ENCODE assay signal across 8 cellular contexts in the genomic region with DNA sequence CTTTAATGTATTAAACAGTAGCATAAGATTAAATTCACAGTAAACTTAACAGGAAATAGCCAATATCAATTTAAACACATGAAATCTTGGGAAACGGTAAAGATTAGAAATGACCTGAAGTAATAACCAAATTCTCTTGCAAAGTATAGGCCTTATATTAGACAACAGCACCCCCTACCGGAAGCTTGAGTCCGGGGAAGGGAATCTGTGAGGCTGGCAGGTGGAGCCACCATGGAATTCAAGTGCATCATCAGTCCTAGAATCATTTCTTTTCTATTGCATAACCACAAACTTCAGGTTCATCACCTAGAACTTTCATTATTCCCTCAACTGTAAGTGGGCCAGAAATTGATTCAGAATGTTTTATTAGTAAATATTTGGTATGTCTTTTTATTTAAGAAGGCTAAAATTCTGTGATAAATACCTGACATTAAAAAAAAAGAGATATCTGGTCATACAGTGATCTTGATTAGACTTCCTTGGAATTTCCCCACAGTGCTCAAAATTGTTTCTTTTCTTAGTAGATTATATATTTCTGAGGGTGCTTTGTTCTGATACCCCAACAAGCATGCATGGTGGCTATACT. TPM values are rescaled to one million over a fixed set of nuclear protein-coding genes. Genes with fewer than 3 reads are reported as not detected.
DNase-seq lines count a peak whose midpoint lies in the region; ATAC-seq, FAIRE-seq and TF ChIP-seq lines count a peak whose summit lies in the region.

No MANE protein-coding gene starts in this region.

- TF ChIP-seq CTCF in AG10803 (conservative IDR thresholded peaks at IDR 0.05; ENCODE audit: low read length) (peak; percentile 94), foreskin fibroblast (IDR thresholded peaks at IDR 0.05; ENCODE audit: low read depth, low read length) (peak; percentile 86), omental fat pad (IDR thresholded peaks at IDR 0.05) (peak in 1 of 3 donors; percentile 38), thyroid gland (IDR thresholded peaks at IDR 0.05) (peak in 5 of 6 experiments; percentile 26 to 82 (median 71))

- intact Hi-C loops in activated T-helper 2 cell treated with anti-CD3 and anti-CD28 coated beads, Interferon-gamma antibody, Interleukin-2, Interleukin-4, amounts not matched to agents 10 μg/mL and 5 μg/mL and 100 μg/mL, durations not matched to agents 14 hours and 24 hours and 36 hours (cut with micrococcal nuclease) = loop anchor here (1.0 kb wide), 1 partner anchor 826 kb away; no protein-coding TSS in a partner anchor
- intact Hi-C loops in thyroid gland (cut with DNase I) = loop anchor here (5.0 kb wide), 1 partner anchor 830 kb away; no protein-coding TSS in a partner anchor

- H3K4me3 Mint-ChIP-seq in activated T-helper 2 cell treated with anti-CD3 and anti-CD28 coated beads, Interferon-gamma antibody, Interleukin-2, Interleukin-4, amounts not matched to agents 10 μg/mL and 5 μg/mL and 100 μg/mL, durations not matched to agents 14 hours and 24 hours and 36 hours (ENCODE audit: low read depth) = no peak overlapping the region

- DNase-seq in AG10803 (ENCODE audit: low read depth) (peak; percentile 73), GM19239 (ENCODE audit: insufficient read length, low spot score) (peak; percentile 43), LHCN-M2 (ENCODE audit: low read depth) (peak; percentile 69), RPMI7951 (ENCODE audit: low read depth) (peak; percentile 61), foreskin fibroblast (peak; percentile 56 to 88), omental fat pad (ENCODE audit: low spot score) (peak; percentile 66), thyroid gland (peak; percentile 68 to 78)
- peak; percentile 38 for DNase-seq in activated T-helper 2 cell treated with anti-CD3 and anti-CD28 coated beads, Interferon-gamma antibody, Interleukin-2, Interleukin-4, amounts not matched to agents 10 μg/mL and 5 μg/mL and 100 μg/mL, durations not matched to agents 14 hours and 24 hours and 36 hours (ENCODE audit: low spot score)

- no peak for TF ChIP-seq POLR2A in thyroid gland (IDR thresholded peaks at IDR 0.05)

- peaks cover 5% of the 10 kb centered on the region for H3K9me3 Mint-ChIP-seq in activated T-helper 2 cell treated with anti-CD3 and anti-CD28 coated beads, Interferon-gamma antibody, Interleukin-2, Interleukin-4, amounts not matched to agents 10 μg/mL and 5 μg/mL and 100 μg/mL, durations not matched to agents 14 hours and 24 hours and 36 hours

- no peaks in the 10 kb centered on the region for H3K36me3 ChIP-seq in thyroid gland

- no peaks in the 10 kb centered on the region for H3K4me1 ChIP-seq in thyroid gland

- H3K4me1 Mint-ChIP-seq in activated T-helper 2 cell treated with anti-CD3 and anti-CD28 coated beads, Interferon-gamma antibody, Interleukin-2, Interleukin-4, amounts not matched to agents 10 μg/mL and 5 μg/mL and 100 μg/mL, durations not matched to agents 14 hours and 24 hours and 36 hours (ENCODE audit: low read depth) = peaks cover 3% of the 10 kb centered on the region

- no peak for ATAC-seq in omental fat pad (ENCODE audit: low FRiP score)

- no peaks in the 10 kb centered on the region for H3K36me3 Mint-ChIP-seq in activated T-helper 2 cell treated with anti-CD3 and anti-CD28 coated beads, Interferon-gamma antibody, Interleukin-2, Interleukin-4, amounts not matched to agents 10 μg/mL and 5 μg/mL and 100 μg/mL, durations not matched to agents 14 hours and 24 hours and 36 hours (ENCODE audit: low read depth)

- no peaks in the 10 kb centered on the region for H3K27me3 ChIP-seq in thyroid gland

- no peak overlapping the region for H3K27ac Mint-ChIP-seq in activated T-helper 2 cell treated with anti-CD3 and anti-CD28 coated beads, Interferon-gamma antibody, Interleukin-2, Interleukin-4, amounts not matched to agents 10 μg/mL and 5 μg/mL and 100 μg/mL, durations not matched to agents 14 hours and 24 hours and 36 hours

- WGBS in thyroid gland, 2 donors = 1 to 2% methylated on average over 3 of the region's 3 CpGs

- H3K27ac ChIP-seq in thyroid gland = no peak overlapping the region

- peaks cover 2% of the 10 kb centered on the region for H3K27me3 Mint-ChIP-seq in activated T-helper 2 cell treated with anti-CD3 and anti-CD28 coated beads, Interferon-gamma antibody, Interleukin-2, Interleukin-4, amounts not matched to agents 10 μg/mL and 5 μg/mL and 100 μg/mL, durations not matched to agents 14 hours and 24 hours and 36 hours (ENCODE audit: low read depth)

- H3K4me3 ChIP-seq in AG10803 (ENCODE audit: low read length) (no peak overlapping the region), foreskin fibroblast (ENCODE audit: low read depth in 1 of 2, low read length in 2 of 2) (no peak overlapping the region), thyroid gland (replicated peaks in 1 of 3) (no peak overlapping the region)

- peak; percentile 91 for FAIRE-seq in GM19239 (lab: Jason Lieb, UNC)

- no peaks in the 10 kb centered on the region for H3K9me3 ChIP-seq in thyroid gland

RNA-seq across cellular contexts. Expression of gene AP5M1, which starts 48.6 kb away (rescaled TPM):
- total RNA-seq in LHCN-M2 (2014; rRNA removed) (28.9 and 36.2 TPM in 2 replicates), omental fat pad (10 to 100 TPM; 15.3 to 25.7 (median 22.2) TPM), thyroid gland (10 to 100 TPM; 37.8 to 51.8 (median 44.6) TPM)
- 12.7 TPM for polyA plus RNA-seq in LHCN-M2 (2012)
- 27.1 and 32.1 TPM in 2 replicates for total RNA-seq in RPMI7951 (2014; rRNA removed; shearing (Covaris generic))
- 43.9 and 49.7 TPM in 2 replicates for total RNA-seq in activated T-helper 2 cell treated with anti-CD3 and anti-CD28 coated beads, Interferon-gamma antibody, Interleukin-2, Interleukin-4, amounts not matched to agents 10 μg/mL and 5 μg/mL and 100 μg/mL, durations not matched to agents 14 hours and 24 hours and 36 hours

RNA-seq across cellular contexts. Expression of gene EXOC5, which starts 48.6 kb away (rescaled TPM):
- total RNA-seq in LHCN-M2 (2014; rRNA removed) = 72.5 and 77.1 TPM in 2 replicates
- 25.2 TPM for polyA plus RNA-seq in LHCN-M2 (2012)
- total RNA-seq in RPMI7951 (2014; rRNA removed; shearing (Covaris generic)) = 43.1 and 53.6 TPM in 2 replicates
- 79.7 and 81.5 TPM in 2 replicates for total RNA-seq in activated T-helper 2 cell treated with anti-CD3 and anti-CD28 coated beads, Interferon-gamma antibody, Interleukin-2, Interleukin-4, amounts not matched to agents 10 μg/mL and 5 μg/mL and 100 μg/mL, durations not matched to agents 14 hours and 24 hours and 36 hours
- total RNA-seq in omental fat pad = 10 to 100 TPM; 32.0 to 52.5 (median 44.6) TPM
- 10 to 100 TPM; 41.3 to 65.4 (median 43.1) TPM for total RNA-seq in thyroid gland
